In the genomic region with DNA sequence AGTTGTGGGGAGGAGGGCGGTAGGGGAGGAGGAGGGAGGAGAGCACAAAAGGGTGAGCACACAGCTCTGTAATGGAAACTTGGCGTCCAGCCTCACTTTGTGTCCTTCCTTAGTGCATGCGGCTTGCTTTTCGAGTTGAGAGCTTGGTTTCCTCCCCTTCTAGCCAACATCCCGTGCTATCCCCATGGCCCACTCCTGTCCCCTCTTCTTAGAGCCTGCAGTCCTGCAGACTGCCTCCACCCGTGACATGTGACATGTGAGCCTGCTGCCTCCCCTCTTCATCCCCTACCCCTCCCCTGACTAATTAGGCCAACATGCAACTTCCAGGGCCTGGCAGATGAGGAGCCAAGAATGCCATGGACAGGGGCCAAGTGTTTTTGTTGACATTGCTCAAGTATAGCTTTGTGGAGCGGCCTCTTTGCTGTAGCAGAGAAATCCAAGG, we compare ENCODE assay signal across 9 cellular contexts.
DNase-seq lines count a peak whose midpoint lies in the region; ATAC-seq and TF ChIP-seq lines count a peak whose summit lies in the region.
"Had no signal": no experiment of that assay in that cellular context is flagged by ENCODE, and none has a peak within 500 bp of the region (broad histone marks: within the 10 kb centered on the region; RNA-seq: fewer than 3 reads in every experiment).

No MANE protein-coding gene starts in this region.

- TF ChIP-seq CTCF in choroid plexus epithelial cell (conservative IDR thresholded peaks at IDR 0.05; ENCODE audit: low read depth, low read length) (no peak), right lobe of liver (IDR thresholded peaks at IDR 0.05) (no peak), thyroid gland (IDR thresholded peaks at IDR 0.05) (peak in 1 of 6 experiments; percentile 4)

- no peak overlapping the region for H3K27ac Mint-ChIP-seq in CD8-positive, alpha-beta memory T cell
- H3K27ac Mint-ChIP-seq: activated naive CD4-positive, alpha-beta T cell treated with anti-CD3 and anti-CD28 coated beads, Interleukin-2, amount 10 ng/mL, durations not matched to agents 7 days and 5 days had no signal

- CTCF ChIA-PET in CD8-positive, alpha-beta memory T cell (lab: Charles Lee) = no interaction called here

- TF ChIP-seq POLR2A in right lobe of liver (IDR thresholded peaks at IDR 0.05) (no peak), thyroid gland (IDR thresholded peaks at IDR 0.05) (peak in 1 of 2 donors; percentile 18)

- DNase-seq in NCI-H2029 treated with DMSO at 0.1 percent for 48 hours (lab: John Stamatoyannopoulos, UW) (peak; percentile 88), choroid plexus epithelial cell (ENCODE audit: low read depth) (peak; percentile 88), right lobe of liver (peak in 1 of 3 donors; percentile 57), thyroid gland (peak; percentile 92 to 93), NCI-H2107 (lab: John Stamatoyannopoulos, UW) (no peak)
- no peak for DNase-seq in CD8-positive, alpha-beta memory T cell
- DNase-seq: activated naive CD4-positive, alpha-beta T cell treated with anti-CD3 and anti-CD28 coated beads, Interleukin-2, amount 10 ng/mL, durations not matched to agents 7 days and 5 days; T-helper 2 cell had no signal

- H3K27me3 Mint-ChIP-seq in CD8-positive, alpha-beta memory T cell = peaks cover 0 to 2% of the 10 kb centered on the region in 2 donors
- H3K27me3 Mint-ChIP-seq: activated naive CD4-positive, alpha-beta T cell treated with anti-CD3 and anti-CD28 coated beads, Interleukin-2, amount 10 ng/mL, durations not matched to agents 7 days and 5 days had no signal

- H3K27me3 ChIP-seq in right lobe of liver (no peaks in the 10 kb centered on the region), thyroid gland (no peaks in the 10 kb centered on the region)
- no peaks in the 10 kb centered on the region for H3K27me3 ChIP-seq in CD8-positive, alpha-beta memory T cell (ENCODE audit: insufficient read depth, low read length, poor library complexity, severe bottlenecking)

- intact Hi-C loops in right lobe of liver (cut with DNase I) = no loop called here
- intact Hi-C loops in thyroid gland (cut with DNase I) = no loop called here

- peaks cover 0 to 4% (median 0%) of the 10 kb centered on the region in 5 donors for H3K9me3 Mint-ChIP-seq in CD8-positive, alpha-beta memory T cell
- H3K9me3 Mint-ChIP-seq: activated naive CD4-positive, alpha-beta T cell treated with anti-CD3 and anti-CD28 coated beads, Interleukin-2, amount 10 ng/mL, durations not matched to agents 7 days and 5 days had no signal

- ATAC-seq in right lobe of liver = peak; percentile 56 to 70 (median 64)
- ATAC-seq in HG03139 (IDR thresholded peaks at IDR 0.05; ENCODE audit: unreplicated experiment) = no peak

- H3K9me3 ChIP-seq in right lobe of liver = no peaks in the 10 kb centered on the region
- H3K9me3 ChIP-seq in thyroid gland = no peaks in the 10 kb centered on the region
- no peaks in the 10 kb centered on the region for H3K9me3 ChIP-seq in CD8-positive, alpha-beta memory T cell (ENCODE audit: low read length)

- POLR2A ChIA-PET in CD8-positive, alpha-beta memory T cell (lab: Charles Lee) = no interaction called here

- H3K4me3 Mint-ChIP-seq in CD8-positive, alpha-beta memory T cell = no peak overlapping the region
- H3K4me3 Mint-ChIP-seq: activated naive CD4-positive, alpha-beta T cell treated with anti-CD3 and anti-CD28 coated beads, Interleukin-2, amount 10 ng/mL, durations not matched to agents 7 days and 5 days had no signal

- H3K4me1 ChIP-seq in right lobe of liver = no peaks in the 10 kb centered on the region
- peaks cover 17 to 22% of the 10 kb centered on the region in 2 donors for H3K4me1 ChIP-seq in thyroid gland
- H3K4me1 ChIP-seq in CD8-positive, alpha-beta memory T cell (ENCODE audit: insufficient read depth, low read length) = no peaks in the 10 kb centered on the region

- WGBS in right lobe of liver (ENCODE audit: insufficient coverage, low coverage, low lambda C conversion rate, missing lambda C conversion rate) = 30% methylated on average over 3 of the region's 7 CpGs
- WGBS in thyroid gland, 2 donors = 2 to 11% methylated on average over 7 of the region's 7 CpGs

- peak overlapping the region in 1 of 3 donors; percentile 24 for H3K27ac ChIP-seq in right lobe of liver
- peak overlapping the region; percentile 75 to 90 (median 80) for H3K27ac ChIP-seq in thyroid gland
- no peak overlapping the region for H3K27ac ChIP-seq in CD8-positive, alpha-beta memory T cell (ENCODE audit: low read depth, low read length)

- no peaks in the 10 kb centered on the region for H3K36me3 ChIP-seq in right lobe of liver
- no peaks in the 10 kb centered on the region for H3K36me3 ChIP-seq in thyroid gland
- H3K36me3 ChIP-seq in CD8-positive, alpha-beta memory T cell (ENCODE audit: insufficient read depth, low read length) = no peaks in the 10 kb centered on the region

- no peaks in the 10 kb centered on the region for H3K36me3 Mint-ChIP-seq in CD8-positive, alpha-beta memory T cell
- H3K36me3 Mint-ChIP-seq: activated naive CD4-positive, alpha-beta T cell treated with anti-CD3 and anti-CD28 coated beads, Interleukin-2, amount 10 ng/mL, durations not matched to agents 7 days and 5 days had no signal

- H3K4me3 ChIP-seq in choroid plexus epithelial cell (ENCODE audit: low read depth, low read length) = no peak overlapping the region
- no peak overlapping the region for H3K4me3 ChIP-seq in right lobe of liver
- no peak overlapping the region for H3K4me3 ChIP-seq in thyroid gland (replicated peaks in 1 of 3)
- H3K4me3 ChIP-seq in CD8-positive, alpha-beta memory T cell (ENCODE audit: low read length) = no peak overlapping the region

- no peaks in the 10 kb centered on the region for H3K4me1 Mint-ChIP-seq in CD8-positive, alpha-beta memory T cell
- H3K4me1 Mint-ChIP-seq: activated naive CD4-positive, alpha-beta T cell treated with anti-CD3 and anti-CD28 coated beads, Interleukin-2, amount 10 ng/mL, durations not matched to agents 7 days and 5 days had no signal

Comparison
In these comparisons a context has a peak if more than half of its experiments do, and no peak if none do; other contexts are left out.
1. DNase-seq: peak in NCI-H2029 treated with DMSO at 0.1 percent for 48 hours (single experiment), choroid plexus epithelial cell (single experiment) and thyroid gland (2 of 2); none in CD8-positive, alpha-beta memory T cell (0 of 5) and NCI-H2107 (single experiment).